In genomic region chr7:48091506-48092433, GRCh38 we compare ENCODE assay signal across 16 cellular contexts. TPM values are rescaled to one million over a fixed set of nuclear protein-coding genes. Genes with fewer than 3 reads are reported as not detected.
DNase-seq lines count a peak whose midpoint lies in the region; ATAC-seq and TF ChIP-seq lines count a peak whose summit lies in the region.
"Had no signal": no experiment of that assay in that cellular context is flagged by ENCODE, and none has a peak within 500 bp of the region (broad histone marks: within the 10 kb centered on the region; RNA-seq: fewer than 3 reads in every experiment).

No MANE protein-coding gene starts in this region.

- H3K27me3 Mint-ChIP-seq in activated naive CD4-positive, alpha-beta T cell treated with anti-CD3 and anti-CD28 coated beads, Interleukin-2, amount 50 U/mL, for 24 hours = no peaks in the 10 kb centered on the region
- H3K27me3 Mint-ChIP-seq in activated CD8-positive, alpha-beta T cell treated with anti-CD3 and anti-CD28 coated beads, Interleukin-2, amount 10 ng/mL, durations not matched to agents 7 days and 5 days (ENCODE audit: low read depth) = no peaks in the 10 kb centered on the region

- CTCF ChIA-PET in activated CD8-positive, alpha-beta T cell treated with anti-CD3 and anti-CD28 coated beads, Interleukin-2, amount 10 ng/mL, durations not matched to agents 7 days and 5 days (lab: Charles Lee) = interaction anchor here (0.7 to 2.4 kb wide), 4 partner anchors 11 to 104 kb away, joined by 4 to 14 read pairs (median 4); no protein-coding TSS in a partner anchor

- DNase-seq in activated naive CD4-positive, alpha-beta T cell treated with Interleukin-2 at 50 U/mL for 16 hours = no peak
- DNase-seq in activated CD8-positive, alpha-beta T cell treated with anti-CD3 and anti-CD28 coated beads, Interleukin-2, amount 10 ng/mL, durations not matched to agents 7 days and 5 days = no peak
- DNase-seq in fibroblast of mammary gland (ENCODE audit: low read depth) = peak; percentile 57
- DNase-seq in stimulated activated effector memory CD8-positive, alpha-beta T cell treated with anti-CD3 and anti-CD28 coated beads, Interleukin-12 subunit alpha, Interleukin-12 subunit beta, amount 100 ng/mL, for 72 hours (ENCODE audit: low spot score in 2 of 2) = peak in 1 of 2 donors; percentile 48
- no peak for DNase-seq in NOMO-1 treated with dmso at 0.1 percent for 144 hours (lab: John Stamatoyannopoulos, UW; ENCODE audit: unreplicated experiment)
- no peak for DNase-seq in NCI-H2196 (lab: John Stamatoyannopoulos, UW; ENCODE audit: unreplicated experiment)
- DNase-seq: activated CD4-positive, CD25-positive, alpha-beta regulatory T cell treated with anti-CD3 and anti-CD28 coated beads, Interleukin-2, amount 50 U/mL, for 72 hours; activated naive CD4-positive, alpha-beta T cell; foreskin fibroblast; Karpas-422; right cardiac atrium; stimulated activated CD4-positive, alpha-beta T cell treated with anti-CD3 and anti-CD28 coated beads, Interleukin-4, amount 100 ng/mL, for 24 hours; stimulated activated naive B cell treated with anti-CD40 and anti-IgM and Interleukin-4, amounts not matched to agents 10 μg/mL and 1 μg/mL and 100 μg/mL, for 72 hours had no signal

- no peaks in the 10 kb centered on the region for H3K9me3 Mint-ChIP-seq in activated naive CD4-positive, alpha-beta T cell treated with anti-CD3 and anti-CD28 coated beads, Interleukin-2, amount 50 U/mL, for 24 hours
- no peaks in the 10 kb centered on the region for H3K9me3 Mint-ChIP-seq in activated CD8-positive, alpha-beta T cell treated with anti-CD3 and anti-CD28 coated beads, Interleukin-2, amount 10 ng/mL, durations not matched to agents 7 days and 5 days (ENCODE audit: insufficient read depth)
- H3K9me3 Mint-ChIP-seq in stimulated activated effector memory CD8-positive, alpha-beta T cell treated with anti-CD3 and anti-CD28 coated beads, Interleukin-12 subunit alpha, Interleukin-12 subunit beta, amount 100 ng/mL, for 72 hours = no peaks in the 10 kb centered on the region
- H3K9me3 Mint-ChIP-seq: stimulated activated naive B cell treated with anti-CD40 and anti-IgM and Interleukin-4, amounts not matched to agents 10 μg/mL and 1 μg/mL and 100 μg/mL, for 72 hours had no signal

- peak overlapping the region; percentile 84 for H3K4me3 Mint-ChIP-seq in activated naive CD4-positive, alpha-beta T cell treated with anti-CD3 and anti-CD28 coated beads, Interleukin-2, amount 50 U/mL, for 24 hours
- peak overlapping the region; percentile 86 for H3K4me3 Mint-ChIP-seq in activated CD8-positive, alpha-beta T cell treated with anti-CD3 and anti-CD28 coated beads, Interleukin-2, amount 10 ng/mL, durations not matched to agents 7 days and 5 days
- H3K4me3 Mint-ChIP-seq in stimulated activated effector memory CD8-positive, alpha-beta T cell treated with anti-CD3 and anti-CD28 coated beads, Interleukin-12 subunit alpha, Interleukin-12 subunit beta, amount 100 ng/mL, for 72 hours = peak overlapping the region; percentile 78
- H3K4me3 Mint-ChIP-seq: stimulated activated naive B cell treated with anti-CD40 and anti-IgM and Interleukin-4, amounts not matched to agents 10 μg/mL and 1 μg/mL and 100 μg/mL, for 72 hours had no signal

- peaks cover 24% of the 10 kb centered on the region for H3K36me3 Mint-ChIP-seq in activated naive CD4-positive, alpha-beta T cell treated with anti-CD3 and anti-CD28 coated beads, Interleukin-2, amount 50 U/mL, for 24 hours
- H3K36me3 Mint-ChIP-seq in activated CD8-positive, alpha-beta T cell treated with anti-CD3 and anti-CD28 coated beads, Interleukin-2, amount 10 ng/mL, durations not matched to agents 7 days and 5 days (ENCODE audit: low read depth) = peaks cover 65% of the 10 kb centered on the region
- peaks cover 85% of the 10 kb centered on the region for H3K36me3 Mint-ChIP-seq in stimulated activated effector memory CD8-positive, alpha-beta T cell treated with anti-CD3 and anti-CD28 coated beads, Interleukin-12 subunit alpha, Interleukin-12 subunit beta, amount 100 ng/mL, for 72 hours

- no peak for TF ChIP-seq CTCF in fibroblast of mammary gland (conservative IDR thresholded peaks at IDR 0.05; ENCODE audit: control insufficient read depth, insufficient read depth, low read depth, low read length)

- H3K4me1 Mint-ChIP-seq in activated naive CD4-positive, alpha-beta T cell treated with anti-CD3 and anti-CD28 coated beads, Interleukin-2, amount 50 U/mL, for 24 hours = peaks cover 90% of the 10 kb centered on the region
- H3K4me1 Mint-ChIP-seq in activated CD8-positive, alpha-beta T cell treated with anti-CD3 and anti-CD28 coated beads, Interleukin-2, amount 10 ng/mL, durations not matched to agents 7 days and 5 days (ENCODE audit: low read depth) = peaks cover 76% of the 10 kb centered on the region
- H3K4me1 Mint-ChIP-seq in stimulated activated effector memory CD8-positive, alpha-beta T cell treated with anti-CD3 and anti-CD28 coated beads, Interleukin-12 subunit alpha, Interleukin-12 subunit beta, amount 100 ng/mL, for 72 hours = peaks cover 73% of the 10 kb centered on the region

- POLR2A ChIA-PET in activated CD8-positive, alpha-beta T cell treated with anti-CD3 and anti-CD28 coated beads, Interleukin-2, amount 10 ng/mL, durations not matched to agents 7 days and 5 days (lab: Charles Lee) = no interaction called here

- H3K27ac Mint-ChIP-seq in activated naive CD4-positive, alpha-beta T cell treated with anti-CD3 and anti-CD28 coated beads, Interleukin-2, amount 50 U/mL, for 24 hours = peak overlapping the region; percentile 68
- H3K27ac Mint-ChIP-seq in activated CD8-positive, alpha-beta T cell treated with anti-CD3 and anti-CD28 coated beads, Interleukin-2, amount 10 ng/mL, durations not matched to agents 7 days and 5 days = peak overlapping the region; percentile 61
- H3K27ac Mint-ChIP-seq in stimulated activated effector memory CD8-positive, alpha-beta T cell treated with anti-CD3 and anti-CD28 coated beads, Interleukin-12 subunit alpha, Interleukin-12 subunit beta, amount 100 ng/mL, for 72 hours = peak overlapping the region; percentile 96
- H3K27ac Mint-ChIP-seq: stimulated activated naive B cell treated with anti-CD40 and anti-IgM and Interleukin-4, amounts not matched to agents 10 μg/mL and 1 μg/mL and 100 μg/mL, for 72 hours had no signal

- ATAC-seq in activated CD8-positive, alpha-beta T cell treated with anti-CD3 and anti-CD28 coated beads, Interleukin-2, amount 10 ng/mL, durations not matched to agents 7 days and 5 days = no peak
- ATAC-seq in stimulated activated effector memory CD8-positive, alpha-beta T cell treated with anti-CD3 and anti-CD28 coated beads, Interleukin-12 subunit alpha, Interleukin-12 subunit beta, amount 100 ng/mL, for 72 hours = no peak
- no peak for ATAC-seq in GM19035 (IDR thresholded peaks at IDR 0.05; ENCODE audit: unreplicated experiment)
- ATAC-seq: right cardiac atrium; stimulated activated naive B cell treated with anti-CD40 and anti-IgM and Interleukin-4, amounts not matched to agents 10 μg/mL and 1 μg/mL and 100 μg/mL, for 72 hours had no signal

- H3K4me3 ChIP-seq in fibroblast of mammary gland (ENCODE audit: control insufficient read depth, low read depth, low read length) = no peak overlapping the region

RNA-seq across cellular contexts. Expression of gene UPP1, which starts 2.7 kb away (rescaled TPM):
- 10 to 100 TPM; 60.7 to 68.4 TPM for total RNA-seq in activated CD8-positive, alpha-beta T cell treated with anti-CD3 and anti-CD28 coated beads, Interleukin-2, amount 10 ng/mL, durations not matched to agents 7 days and 5 days

RNA-seq across cellular contexts. Expression of gene C7orf57, which starts 56.4 kb away (rescaled TPM):
- under 1 TPM in 1 of 2 experiments, not detected in 1; 0.10 TPM for total RNA-seq in activated CD8-positive, alpha-beta T cell treated with anti-CD3 and anti-CD28 coated beads, Interleukin-2, amount 10 ng/mL, durations not matched to agents 7 days and 5 days
- total RNA-seq: kidney epithelial cell, right cardiac atrium had no signal
